In genomic region chr18:61984293-61984692, GRCh38 we compare ENCODE assay signal across 1 cellular context.
TF ChIP-seq lines count a peak whose summit lies in the region.

No MANE protein-coding gene starts in this region.

TF ChIP-seq in liver, 16 proteins besides CTCF, POLR2A, EP300 and RAD21 (continued from another document):
- TF ChIP-seq REST (IDR thresholded peaks at IDR 0.05) (peak; percentile 62), HNF4G (IDR thresholded peaks at IDR 0.05) (no peak)
